Comparison of ENCODE assay signal across 1 cellular context in the genomic region with DNA sequence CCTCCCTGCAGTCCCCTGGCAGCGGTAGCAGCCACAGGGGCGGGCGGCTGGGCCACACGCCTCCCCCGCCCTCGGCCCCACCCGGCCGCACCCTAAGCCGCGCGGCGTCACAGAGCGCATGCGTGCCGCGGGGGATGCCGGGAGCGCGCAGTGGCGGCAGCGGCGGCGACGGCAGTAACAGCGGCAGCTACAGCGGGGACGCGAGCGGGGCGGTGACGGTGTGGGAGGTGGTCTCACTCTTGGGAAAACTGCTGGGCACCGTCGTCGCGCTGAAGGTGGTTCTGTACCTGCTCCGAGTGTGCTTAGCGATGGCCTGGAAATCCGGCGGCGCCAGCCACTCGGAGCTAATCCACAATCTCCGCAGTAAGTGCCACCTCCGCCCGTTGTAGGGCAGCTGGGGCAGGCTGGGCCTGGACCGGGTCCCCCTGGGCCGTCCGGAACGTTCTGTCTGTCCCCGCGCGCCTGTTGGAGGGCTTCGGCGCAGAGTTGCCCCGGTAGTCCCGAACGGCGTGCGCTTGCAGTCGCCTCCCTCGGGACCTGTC.
A peak's percentile ranks its signal among the peaks of the same experiment; 100 is the strongest.
TF ChIP-seq lines count a peak whose summit lies in the region.

TSS of gene PCMT1 (plus strand) at position 148 of the 542 bp plus-strand sequence. CDS start at position 309, 161 bp downstream.

TF ChIP-seq in HepG2, 621 proteins besides CTCF, POLR2A, EP300 and RAD21 (continued from another document and continues in another):
- TF ChIP-seq E2F2 (CRISPR knock-in tag; IDR thresholded peaks at IDR 0.05; ENCODE audit: borderline replicate concordance) (0 out of 2 replicates have a peak, but pooled peaks have one; percentile 23), ZNF747 (CRISPR knock-in tag; IDR thresholded peaks at IDR 0.05; ENCODE audit: borderline replicate concordance) (peak; percentile 88; the same call in 1 of the 2 replicates), HDAC1 (CRISPR knock-in tag; IDR thresholded peaks at IDR 0.05) (no peak), HNF1B (CRISPR knock-in tag; IDR thresholded peaks at IDR 0.05) (peak; percentile 44; the same call in 1 of the 2 replicates), TGIF2 (CRISPR knock-in tag; IDR thresholded peaks at IDR 0.05) (peak; percentile 66), ONECUT2 (CRISPR knock-in tag; IDR thresholded peaks at IDR 0.05) (no peak), RORA (CRISPR knock-in tag; IDR thresholded peaks at IDR 0.05) (no peak), THAP11 (CRISPR knock-in tag; IDR thresholded peaks at IDR 0.05) (peak; percentile 78), ZNF740 (CRISPR knock-in tag; IDR thresholded peaks at IDR 0.05) (0 out of 2 replicates have a peak, but pooled peaks have one; percentile 49), AKNA (CRISPR knock-in tag; IDR thresholded peaks at IDR 0.05; ENCODE audit: borderline replicate concordance) (0 out of 2 replicates have a peak, but pooled peaks have one; percentile 47), ZFAT (CRISPR knock-in tag; conservative IDR thresholded peaks at IDR 0.05) (no peak), FOXK2 (IDR thresholded peaks at IDR 0.05) (no peak), ZNF766 (CRISPR knock-in tag; IDR thresholded peaks at IDR 0.05; ENCODE audit: borderline replicate concordance) (peak; percentile 29; the same call in 1 of the 2 replicates), ZBTB34 (CRISPR knock-in tag; IDR thresholded peaks at IDR 0.05) (no peak; the same call in 1 of the 2 replicates), ZKSCAN5 (CRISPR knock-in tag; IDR thresholded peaks at IDR 0.05) (peak; percentile 13; the same call in 1 of the 2 replicates), GMEB2 (CRISPR knock-in tag; IDR thresholded peaks at IDR 0.05; ENCODE audit: low read depth) (peak; percentile 74), PTBP1 (IDR thresholded peaks at IDR 0.05; ENCODE audit: low read depth, low read length, poor library complexity, severe bottlenecking) (peak; percentile 40), ZNF552 (CRISPR knock-in tag; IDR thresholded peaks at IDR 0.05; ENCODE audit: borderline replicate concordance) (0 out of 2 replicates have a peak, but pooled peaks have one; percentile 47), SMARCE1 (IDR thresholded peaks at IDR 0.05; ENCODE audit: borderline replicate concordance) (no peak), CENPT (CRISPR knock-in tag; IDR thresholded peaks at IDR 0.05; ENCODE audit: low read depth) (peak; percentile 81; the same call in 1 of the 2 replicates), ZNF501 (CRISPR knock-in tag; IDR thresholded peaks at IDR 0.05) (peak; percentile 90), ATF3 (CRISPR knock-in tag; IDR thresholded peaks at IDR 0.05) (no peak; the same call in 1 of the 2 replicates), ZNF34 (CRISPR knock-in tag; IDR thresholded peaks at IDR 0.05; ENCODE audit: borderline replicate concordance) (no peak), ZSCAN29 (CRISPR knock-in tag; conservative IDR thresholded peaks at IDR 0.05) (no peak)
- TF ChIP-seq, protein P1, sequence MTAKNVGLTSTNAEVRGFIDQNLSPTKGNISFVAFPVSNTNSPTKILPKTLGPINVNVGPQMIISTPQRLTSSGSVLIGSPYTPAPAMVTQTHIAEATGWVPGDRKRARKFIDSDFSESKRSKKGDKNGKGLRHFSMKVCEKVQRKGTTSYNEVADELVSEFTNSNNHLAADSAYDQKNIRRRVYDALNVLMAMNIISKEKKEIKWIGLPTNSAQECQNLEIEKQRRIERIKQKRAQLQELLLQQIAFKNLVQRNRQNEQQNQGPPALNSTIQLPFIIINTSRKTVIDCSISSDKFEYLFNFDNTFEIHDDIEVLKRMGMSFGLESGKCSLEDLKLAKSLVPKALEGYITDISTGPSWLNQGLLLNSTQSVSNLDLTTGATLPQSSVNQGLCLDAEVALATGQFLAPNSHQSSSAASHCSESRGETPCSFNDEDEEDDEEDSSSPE (CRISPR knock-in tag; IDR thresholded peaks at IDR 0.05): peak; percentile 85
- TF ChIP-seq, protein P2, sequence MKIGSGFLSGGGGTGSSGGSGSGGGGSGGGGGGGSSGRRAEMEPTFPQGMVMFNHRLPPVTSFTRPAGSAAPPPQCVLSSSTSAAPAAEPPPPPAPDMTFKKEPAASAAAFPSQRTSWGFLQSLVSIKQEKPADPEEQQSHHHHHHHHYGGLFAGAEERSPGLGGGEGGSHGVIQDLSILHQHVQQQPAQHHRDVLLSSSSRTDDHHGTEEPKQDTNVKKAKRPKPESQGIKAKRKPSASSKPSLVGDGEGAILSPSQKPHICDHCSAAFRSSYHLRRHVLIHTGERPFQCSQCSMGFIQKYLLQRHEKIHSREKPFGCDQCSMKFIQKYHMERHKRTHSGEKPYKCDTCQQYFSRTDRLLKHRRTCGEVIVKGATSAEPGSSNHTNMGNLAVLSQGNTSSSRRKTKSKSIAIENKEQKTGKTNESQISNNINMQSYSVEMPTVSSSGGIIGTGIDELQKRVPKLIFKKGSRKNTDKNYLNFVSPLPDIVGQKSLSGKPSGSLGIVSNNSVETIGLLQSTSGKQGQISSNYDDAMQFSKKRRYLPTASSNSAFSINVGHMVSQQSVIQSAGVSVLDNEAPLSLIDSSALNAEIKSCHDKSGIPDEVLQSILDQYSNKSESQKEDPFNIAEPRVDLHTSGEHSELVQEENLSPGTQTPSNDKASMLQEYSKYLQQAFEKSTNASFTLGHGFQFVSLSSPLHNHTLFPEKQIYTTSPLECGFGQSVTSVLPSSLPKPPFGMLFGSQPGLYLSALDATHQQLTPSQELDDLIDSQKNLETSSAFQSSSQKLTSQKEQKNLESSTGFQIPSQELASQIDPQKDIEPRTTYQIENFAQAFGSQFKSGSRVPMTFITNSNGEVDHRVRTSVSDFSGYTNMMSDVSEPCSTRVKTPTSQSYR (CRISPR knock-in tag; IDR thresholded peaks at IDR 0.05; ENCODE audit: borderline replicate concordance): no peak
